ENCODE assay signal across 8 cellular contexts in the genomic region with DNA sequence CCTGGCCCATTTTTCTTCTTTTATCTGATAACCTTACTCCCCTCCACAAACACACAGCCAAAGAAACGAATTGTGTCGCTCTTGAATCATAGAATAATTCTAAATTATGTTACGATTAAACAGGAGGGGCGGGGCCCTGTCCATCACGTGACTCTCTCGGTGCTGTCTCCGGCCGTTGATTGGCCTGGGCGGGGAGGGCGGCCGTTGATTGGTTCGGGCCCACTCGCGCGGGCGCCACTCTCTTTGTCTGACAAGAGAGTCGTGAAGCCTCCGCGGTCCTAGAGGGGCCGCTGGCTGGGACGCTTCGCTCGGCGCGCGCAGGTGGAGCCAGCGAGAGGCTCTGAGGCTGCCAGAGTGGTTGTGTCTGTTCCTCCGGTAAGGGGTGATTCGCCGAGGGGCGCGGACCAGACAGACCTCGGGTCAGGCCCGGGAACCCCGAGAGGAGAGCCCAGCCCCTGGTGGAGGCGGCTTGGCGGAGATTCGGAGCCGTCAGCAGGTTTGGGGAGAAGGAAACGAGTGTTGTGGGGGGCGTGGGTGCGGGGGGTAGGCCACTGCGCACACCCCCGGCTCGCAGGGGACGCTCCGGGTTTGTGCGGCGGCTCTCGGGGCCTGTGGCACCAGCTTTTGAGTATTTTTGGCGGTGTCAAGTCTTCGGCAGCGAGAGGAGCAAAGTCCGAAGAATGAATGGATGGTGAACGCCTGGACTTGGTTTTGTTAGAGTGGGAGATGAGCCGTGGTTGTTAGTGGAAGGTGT. TPM values are rescaled to one million over a fixed set of nuclear protein-coding genes. Genes with fewer than 3 reads are reported as not detected.
DNase-seq lines count a peak whose midpoint lies in the region; ATAC-seq and TF ChIP-seq lines count a peak whose summit lies in the region.

TSS of gene ZNF789 (plus strand) at position 330 of the 754 bp plus-strand sequence. CDS start 3,567 bp downstream, outside the sequence.

- peak; percentile 78 for TF ChIP-seq POLR2A in transverse colon (IDR thresholded peaks at IDR 0.05)

- peak within 1 kb of the TSS; percentile 95 for H3K4me3 ChIP-seq in GM12875 (ENCODE audit: low read depth, low read length)
- peak within 1 kb of the TSS; percentile 93 for H3K4me3 ChIP-seq in adipocyte (ENCODE audit: low read length)
- H3K4me3 ChIP-seq in cardiac muscle cell, result peak within 1 kb of the TSS; percentile 97
- peak within 1 kb of the TSS; percentile 77 for H3K4me3 ChIP-seq in parathyroid adenoma (ENCODE audit: low read depth, low read length)
- peak within 1 kb of the TSS; percentile 71 to 91 (median 82) for H3K4me3 ChIP-seq in transverse colon

- ATAC-seq in HG02798 (IDR thresholded peaks at IDR 0.05; ENCODE audit: poor library complexity, unreplicated experiment), result peak; percentile 97

- H3K4me1 ChIP-seq in adipocyte (ENCODE audit: control insufficient read depth, insufficient read depth, low read length) (peaks cover 5% of the 10 kb centered on the region), cardiac muscle cell (ENCODE audit: low read depth) (peaks cover 6% of the 10 kb centered on the region), parathyroid adenoma (peaks cover 2% of the 10 kb centered on the region), transverse colon (peaks cover 6 to 18% (median 14%) of the 10 kb centered on the region in 4 donors)

- H3K27ac ChIP-seq in cardiac muscle cell (peak within 1 kb of the TSS; percentile 96), parathyroid adenoma (peak within 1 kb of the TSS; percentile 86), transverse colon (peak within 1 kb of the TSS; percentile 90 to 96 (median 93))

- no peaks in the 10 kb centered on the region for H3K9me3 ChIP-seq in adipocyte (ENCODE audit: control insufficient read depth, low read length)
- no peaks in the 10 kb centered on the region for H3K9me3 ChIP-seq in cardiac muscle cell (ENCODE audit: low read depth)
- H3K9me3 ChIP-seq in parathyroid adenoma (ENCODE audit: control insufficient read depth, low read length), result no peaks in the 10 kb centered on the region
- H3K9me3 ChIP-seq in transverse colon, result no peaks in the 10 kb centered on the region

- peak within 1 kb of the TSS; percentile 68 for H3K4me2 ChIP-seq in parathyroid adenoma (ENCODE audit: low read length)

- peaks cover 13% of the 10 kb centered on the region for H3K79me2 ChIP-seq in parathyroid adenoma

- WGBS in transverse colon (ENCODE audit: low coverage in 1 of 2), 2 donors, result 0% methylated on average over 1 to 55 of the region's 56 CpGs

- no peak for TF ChIP-seq CTCF in GM12875 (IDR thresholded peaks at IDR 0.05; ENCODE audit: borderline replicate concordance, insufficient read depth, low read depth, low read length)
- peak; percentile 5 for TF ChIP-seq CTCF in cardiac muscle cell (IDR thresholded peaks at IDR 0.05; ENCODE audit: low read depth, low read length)
- peak; percentile 17 for TF ChIP-seq CTCF in parathyroid adenoma (IDR thresholded peaks at IDR 0.05)
- TF ChIP-seq CTCF in transverse colon (IDR thresholded peaks at IDR 0.05), result no peak

- TF ChIP-seq EP300 in transverse colon (IDR thresholded peaks at IDR 0.05; ENCODE audit: low read depth), result no peak

- H3K27me3 ChIP-seq in adipocyte (replicated peaks; ENCODE audit: control insufficient read depth, insufficient read depth, low read length) (no peaks in the 10 kb centered on the region), cardiac muscle cell (no peaks in the 10 kb centered on the region), parathyroid adenoma (ENCODE audit: control insufficient read depth, insufficient read depth, low read length) (no peaks in the 10 kb centered on the region), transverse colon (no peaks in the 10 kb centered on the region)

- H3K9ac ChIP-seq in adipocyte (ENCODE audit: low read length) (peak within 1 kb of the TSS; percentile 91), parathyroid adenoma (no peak within 1 kb of the TSS)

- H3K36me3 ChIP-seq in adipocyte (ENCODE audit: control insufficient read depth, insufficient read depth, low read length, severe bottlenecking), result peaks cover 8% of the 10 kb centered on the region
- H3K36me3 ChIP-seq in cardiac muscle cell, result no peaks in the 10 kb centered on the region
- H3K36me3 ChIP-seq in parathyroid adenoma (ENCODE audit: control insufficient read depth, insufficient read depth, low read length), result no peaks in the 10 kb centered on the region
- no peaks in the 10 kb centered on the region for H3K36me3 ChIP-seq in transverse colon

- H2AFZ ChIP-seq in parathyroid adenoma, result peak within 1 kb of the TSS; percentile 92

- in situ Hi-C loops in transverse colon (cut with MboI; ENCODE audit: low pct_ligation_motif_present in 1 of 4, low pct_unique_long_range_greater_than_20kb in 1 of 4, low sequenced_read_pairs in 3 of 4), result no loop called here

- intact Hi-C loops in transverse colon (cut with DNase I; ENCODE audit: low total_unique reads), result no loop called here

- DNase-seq in NCI-H1436 (lab: John Stamatoyannopoulos, UW) (peak; percentile 97), T follicular helper cell (ENCODE audit: low read depth) (peak; percentile 98), adipocyte (ENCODE audit: low read depth) (peak; percentile 99), cardiac muscle cell (ENCODE audit: low read depth in 1 of 2, low spot score in 1 of 2) (peak; percentile 97 to 98), transverse colon (peak; percentile 98)

RNA-seq across cellular contexts. Expression of gene ZNF789, which starts in this region (rescaled TPM):
- 9.0 and 12.7 TPM in 2 replicates for total RNA-seq in cardiac muscle cell
- 10.2 and 15.3 TPM in 2 replicates for polyA plus RNA-seq in cardiac muscle cell
- total RNA-seq in transverse colon, result 10 to 100 TPM; 17.2 to 30.7 (median 20.1) TPM

Comparison
In these comparisons a context has a peak if more than half of its experiments do, and no peak if none do; other contexts are left out.
1. Peak in every context shown above with its lines: DNase-seq, ATAC-seq, H3K4me3 ChIP-seq and H3K27ac ChIP-seq.
2. CTCF ChIP-seq: peak in cardiac muscle cell (single experiment) and parathyroid adenoma (single experiment); none in GM12875 (single experiment) and transverse colon (0 of 5).